ENCODE assay signal across 14 cellular contexts in the genomic region with DNA sequence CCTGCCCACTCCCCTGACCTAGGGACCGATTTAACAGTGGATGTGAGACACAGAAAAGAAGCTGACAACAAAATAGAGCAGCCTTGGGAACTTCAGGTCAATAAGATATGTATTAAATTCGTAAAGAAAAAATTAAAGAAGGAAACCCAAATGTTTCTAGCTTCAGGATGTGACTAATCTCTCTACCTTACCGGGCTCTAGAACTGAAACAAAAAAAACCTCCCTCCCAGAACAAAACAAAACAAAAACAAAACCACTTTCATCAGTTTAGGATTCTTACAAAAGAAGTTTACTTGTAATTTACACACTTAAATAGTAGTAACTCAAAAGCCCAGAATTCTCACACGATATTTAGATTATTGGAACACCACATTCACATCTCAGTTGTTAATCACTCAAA.
DNase-seq lines count a peak whose midpoint lies in the region; ATAC-seq and TF ChIP-seq lines count a peak whose summit lies in the region.
"Had no signal": no experiment of that assay in that cellular context is flagged by ENCODE, and none has a peak within 500 bp of the region (broad histone marks: within the 10 kb centered on the region; RNA-seq: fewer than 3 reads in every experiment).

No MANE protein-coding gene starts in this region.

- peaks cover 0 to 7% of the 10 kb centered on the region in 2 donors for H3K27me3 Mint-ChIP-seq in CD8-positive, alpha-beta memory T cell
- H3K27me3 Mint-ChIP-seq in T-helper 1 cell treated with Interleukin-12 subunit alpha and Interleukin-12 subunit beta and Interleukin-4 antibody, amounts not matched to agents 30 μg/mL and 1 μg/mL, for 36 hours (ENCODE audit: low read depth), result peaks cover 6% of the 10 kb centered on the region

- DNase-seq in CD8-positive, alpha-beta memory T cell, result no peak
- no peak for DNase-seq in NCI-H2029 treated with DMSO at 0.1 percent for 48 hours (lab: John Stamatoyannopoulos, UW)
- DNase-seq in GM03348 (ENCODE audit: low spot score), result no peak
- no peak for DNase-seq in NCI-H2081 (lab: John Stamatoyannopoulos, UW)
- no peak for DNase-seq in coronary artery (ENCODE audit: low spot score)
- DNase-seq: foreskin keratinocyte; Kasumi-1; NCI-H774; stimulated activated CD4-positive, alpha-beta T cell treated with anti-CD3 and anti-CD28 coated beads, Interleukin-1b, Interleukin-23, amount 100 ng/mL, for 48 hours had no signal

- H3K4me1 ChIP-seq in CD8-positive, alpha-beta memory T cell (ENCODE audit: insufficient read depth, low read length), result peaks cover 6% of the 10 kb centered on the region
- H3K4me1 ChIP-seq: foreskin keratinocyte, suprapubic skin had no signal

- TF ChIP-seq CTCF in coronary artery (IDR thresholded peaks at IDR 0.05), result no peak

- peak overlapping the region; percentile 64 to 95 (median 81) for H3K27ac Mint-ChIP-seq in CD8-positive, alpha-beta memory T cell
- H3K27ac Mint-ChIP-seq in T-helper 1 cell treated with Interleukin-12 subunit alpha and Interleukin-12 subunit beta and Interleukin-4 antibody, amounts not matched to agents 30 μg/mL and 1 μg/mL, for 36 hours, result peak overlapping the region; percentile 89

- CTCF ChIA-PET in CD8-positive, alpha-beta memory T cell (lab: Charles Lee), result interaction anchor here (1.0 kb wide), 2 partner anchors 10 to 20 kb away, joined by 3 read pairs; no protein-coding TSS in a partner anchor

- POLR2A ChIA-PET in CD8-positive, alpha-beta memory T cell (lab: Charles Lee), result interaction anchor here (1.1 kb wide), 1 partner anchor 15 kb away, joined by 3 read pairs; no protein-coding TSS in a partner anchor

- peaks cover 0 to 1% (median 0%) of the 10 kb centered on the region in 3 donors for H3K36me3 Mint-ChIP-seq in CD8-positive, alpha-beta memory T cell
- peaks cover 7% of the 10 kb centered on the region for H3K36me3 Mint-ChIP-seq in T-helper 1 cell treated with Interleukin-12 subunit alpha and Interleukin-12 subunit beta and Interleukin-4 antibody, amounts not matched to agents 30 μg/mL and 1 μg/mL, for 36 hours (ENCODE audit: low read depth)

- H3K27me3 ChIP-seq in CD8-positive, alpha-beta memory T cell (ENCODE audit: insufficient read depth, low read length, poor library complexity, severe bottlenecking), result no peaks in the 10 kb centered on the region
- H3K27me3 ChIP-seq: BLaER1 treated with 17β-estradiol and CSF1 and Interleukin-3, amounts not matched to agents 10 nM and 100 nM; foreskin keratinocyte; suprapubic skin had no signal

- H3K36me3 ChIP-seq in CD8-positive, alpha-beta memory T cell (ENCODE audit: insufficient read depth, low read length), result no peaks in the 10 kb centered on the region
- H3K36me3 ChIP-seq: BLaER1 treated with 17β-estradiol and CSF1 and Interleukin-3, amounts not matched to agents 10 nM and 100 nM; suprapubic skin had no signal

- no peak overlapping the region for H3K27ac ChIP-seq in CD8-positive, alpha-beta memory T cell (ENCODE audit: low read depth, low read length)
- no peak overlapping the region for H3K27ac ChIP-seq in coronary artery
- H3K27ac ChIP-seq: BLaER1 treated with 17β-estradiol and CSF1 and Interleukin-3, amounts not matched to agents 10 nM and 100 nM; foreskin keratinocyte; suprapubic skin had no signal

- peak; percentile 75 for ATAC-seq in GM18909 (IDR thresholded peaks at IDR 0.05; ENCODE audit: poor library complexity, unreplicated experiment)
- peak; percentile 66 for ATAC-seq in HG02885 (IDR thresholded peaks at IDR 0.05; ENCODE audit: poor library complexity, unreplicated experiment)
- ATAC-seq: foreskin keratinocyte had no signal

- no peak overlapping the region for H3K4me3 ChIP-seq in CD8-positive, alpha-beta memory T cell (ENCODE audit: low read length)
- H3K4me3 ChIP-seq in coronary artery, result no peak overlapping the region
- H3K4me3 ChIP-seq: BLaER1 treated with 17β-estradiol and CSF1 and Interleukin-3, amounts not matched to agents 10 nM and 100 nM; suprapubic skin had no signal

- H3K9me3 ChIP-seq in CD8-positive, alpha-beta memory T cell (ENCODE audit: low read length), result no peaks in the 10 kb centered on the region
- H3K9me3 ChIP-seq: suprapubic skin had no signal

- peaks cover 0 to 2% (median 0%) of the 10 kb centered on the region in 5 donors for H3K9me3 Mint-ChIP-seq in CD8-positive, alpha-beta memory T cell
- H3K9me3 Mint-ChIP-seq in T-helper 1 cell treated with Interleukin-12 subunit alpha and Interleukin-12 subunit beta and Interleukin-4 antibody, amounts not matched to agents 30 μg/mL and 1 μg/mL, for 36 hours, result peaks cover 11% of the 10 kb centered on the region

- peak overlapping the region; percentile 3 to 83 (median 55) for H3K4me3 Mint-ChIP-seq in CD8-positive, alpha-beta memory T cell
- peak overlapping the region; percentile 62 for H3K4me3 Mint-ChIP-seq in T-helper 1 cell treated with Interleukin-12 subunit alpha and Interleukin-12 subunit beta and Interleukin-4 antibody, amounts not matched to agents 30 μg/mL and 1 μg/mL, for 36 hours

- H3K4me1 Mint-ChIP-seq in CD8-positive, alpha-beta memory T cell, result peaks cover 26 to 54% (median 44%) of the 10 kb centered on the region in 3 donors
- peaks cover 34% of the 10 kb centered on the region for H3K4me1 Mint-ChIP-seq in T-helper 1 cell treated with Interleukin-12 subunit alpha and Interleukin-12 subunit beta and Interleukin-4 antibody, amounts not matched to agents 30 μg/mL and 1 μg/mL, for 36 hours (ENCODE audit: low read depth)
